In genomic region chr2:39504790-39505335, GRCh38 we compare ENCODE assay signal across 11 cellular contexts.
DNase-seq lines count a peak whose midpoint lies in the region; ATAC-seq and TF ChIP-seq lines count a peak whose summit lies in the region.
"Had no signal": no experiment of that assay in that cellular context is flagged by ENCODE, and none has a peak within 500 bp of the region (broad histone marks: within the 10 kb centered on the region; RNA-seq: fewer than 3 reads in every experiment).

No MANE protein-coding gene starts in this region.

- H3K4me3 Mint-ChIP-seq in neural progenitor cell = no peak overlapping the region
- H3K4me3 Mint-ChIP-seq: activated naive CD8-positive, alpha-beta T cell had no signal

- H3K36me3 Mint-ChIP-seq in neural progenitor cell = no peaks in the 10 kb centered on the region
- H3K36me3 Mint-ChIP-seq: activated naive CD8-positive, alpha-beta T cell had no signal

- H3K4me1 ChIP-seq in Karpas-422 (ENCODE audit: low read length) (peaks cover 19% of the 10 kb centered on the region), duodenal mucosa (ENCODE audit: control insufficient read depth in 1 of 2, insufficient read depth in 2 of 2, low read length in 2 of 2) (peaks cover 35 to 36% of the 10 kb centered on the region in 2 donors), right lobe of liver (peaks cover 0 to 28% (median 10%) of the 10 kb centered on the region in 4 donors), tibial nerve (peaks cover 0 to 29% (median 20%) of the 10 kb centered on the region in 4 donors), neural progenitor cell (peaks cover 6% of the 10 kb centered on the region)

- WGBS in right lobe of liver (ENCODE audit: insufficient coverage, low coverage, low lambda C conversion rate, missing lambda C conversion rate) = 17% methylated on average over 5 of the region's 5 CpGs
- 22 to 27% methylated on average over 5 of the region's 5 CpGs for WGBS in tibial nerve, 2 donors

- peak in 1 of 2 donors; percentile 25 for TF ChIP-seq EP300 in tibial nerve (IDR thresholded peaks at IDR 0.05)

- ATAC-seq in right lobe of liver = peak; percentile 62 to 77 (median 66)
- ATAC-seq in GM18873 (IDR thresholded peaks at IDR 0.05; ENCODE audit: low FRiP score, unreplicated experiment) = no peak
- ATAC-seq in GM21360 (IDR thresholded peaks at IDR 0.05; ENCODE audit: unreplicated experiment) = no peak

- H3K27ac ChIP-seq in Karpas-422 (ENCODE audit: low read length) (no peak overlapping the region), duodenal mucosa (ENCODE audit: low read depth, low read length) (peak overlapping the region; percentile 71), right lobe of liver (peak overlapping the region; percentile 79 to 92 (median 86)), tibial nerve (peak overlapping the region in 3 of 4 donors; percentile 57 to 88 (median 77)), neural progenitor cell (no peak overlapping the region)

- H3K4me2 ChIP-seq in Karpas-422 (ENCODE audit: low read depth, low read length, poor library complexity, severe bottlenecking) (peak overlapping the region; percentile 34), neural progenitor cell (no peak overlapping the region)

- no peaks in the 10 kb centered on the region for H3K9me3 Mint-ChIP-seq in neural progenitor cell

- H3K4me3 ChIP-seq in Karpas-422 (ENCODE audit: low read length) = no peak overlapping the region; the same call in 1 of the 2 replicates
- H3K4me3 ChIP-seq in duodenal mucosa (ENCODE audit: low read depth in 1 of 2, low read length in 2 of 2) = peak overlapping the region in 1 of 2 donors; percentile 8
- H3K4me3 ChIP-seq in right lobe of liver = peak overlapping the region in 2 of 3 donors; percentile 4 to 6
- no peak overlapping the region for H3K4me3 ChIP-seq in tibial nerve
- H3K4me3 ChIP-seq in neural progenitor cell = no peak overlapping the region

- H3K79me2 ChIP-seq in Karpas-422 (ENCODE audit: low read length) (no peaks in the 10 kb centered on the region), neural progenitor cell (ENCODE audit: low read depth) (no peaks in the 10 kb centered on the region)

- 0 out of 2 replicates have a peak, but pooled peaks cover 2% of the 10 kb centered on the region for H3K27me3 ChIP-seq in Karpas-422 (ENCODE audit: low read length)
- H3K27me3 ChIP-seq in duodenal mucosa (ENCODE audit: control insufficient read depth in 1 of 2, insufficient read depth in 2 of 2, low read length in 2 of 2) = no peaks in the 10 kb centered on the region
- H3K27me3 ChIP-seq in right lobe of liver = no peaks in the 10 kb centered on the region
- no peaks in the 10 kb centered on the region for H3K27me3 ChIP-seq in tibial nerve
- H3K27me3 ChIP-seq in neural progenitor cell = no peaks in the 10 kb centered on the region

- H3K4me1 Mint-ChIP-seq in neural progenitor cell = no peaks in the 10 kb centered on the region

- no peaks in the 10 kb centered on the region for H3F3A ChIP-seq in neural progenitor cell (ENCODE audit: low read depth)

- H3K9me2 ChIP-seq in Karpas-422 (replicated peaks; ENCODE audit: insufficient read depth, low read length) = no peaks in the 10 kb centered on the region

- no peaks in the 10 kb centered on the region for H4K20me1 ChIP-seq in Karpas-422 (ENCODE audit: insufficient read depth, low read depth, low read length)
- no peaks in the 10 kb centered on the region for H4K20me1 ChIP-seq in neural progenitor cell (ENCODE audit: low read depth)

- H3K27ac Mint-ChIP-seq in neural progenitor cell = no peak overlapping the region
- H3K27ac Mint-ChIP-seq: activated naive CD8-positive, alpha-beta T cell had no signal

- TF ChIP-seq POLR2A in right lobe of liver (IDR thresholded peaks at IDR 0.05) (peak; percentile 7), tibial nerve (IDR thresholded peaks at IDR 0.05) (no peak)

- no peak for TF ChIP-seq CTCF in right lobe of liver (IDR thresholded peaks at IDR 0.05)
- TF ChIP-seq CTCF in tibial nerve (IDR thresholded peaks at IDR 0.05) = no peak
- TF ChIP-seq CTCF in neural progenitor cell (IDR thresholded peaks at IDR 0.05) = no peak

- no peak overlapping the region for H2AFZ ChIP-seq in Karpas-422 (ENCODE audit: low read length)
- no peak overlapping the region for H2AFZ ChIP-seq in neural progenitor cell (replicated peaks)

- H3K9ac ChIP-seq in Karpas-422 (ENCODE audit: low read length) (no peak overlapping the region), duodenal mucosa (ENCODE audit: low read depth in 1 of 2, low read length in 2 of 2) (no peak overlapping the region), neural progenitor cell (no peak overlapping the region)

- peaks cover 3% of the 10 kb centered on the region for H3K27me3 Mint-ChIP-seq in neural progenitor cell (ENCODE audit: insufficient read depth, low read depth)

- no peak for DNase-seq in Karpas-422
- DNase-seq in right lobe of liver = peak in 1 of 3 donors; percentile 41
- DNase-seq in tibial nerve (ENCODE audit: low spot score in 2 of 2) = no peak
- no peak for DNase-seq in stimulated activated CD4-positive, alpha-beta T cell treated with anti-CD3 and anti-CD28 coated beads, Interleukin-2, amount 100 ng/mL, for 24 hours
- DNase-seq in neural progenitor cell (ENCODE audit: low spot score) = no peak
- DNase-seq: NCI-H774; stimulated activated CD4-positive, alpha-beta T cell treated with anti-CD3 and anti-CD28 coated beads, Interleukin-12 subunit alpha, Interleukin-12 subunit beta, amount 100 ng/mL, for 4 hours had no signal

- intact Hi-C loops in right lobe of liver (cut with DNase I) = no loop called here

- no peaks in the 10 kb centered on the region for H3K36me3 ChIP-seq in Karpas-422 (ENCODE audit: insufficient read depth, low read length)
- no peaks in the 10 kb centered on the region for H3K36me3 ChIP-seq in duodenal mucosa (ENCODE audit: control insufficient read depth in 1 of 2, insufficient read depth in 2 of 2, low read length in 2 of 2)
- no peaks in the 10 kb centered on the region for H3K36me3 ChIP-seq in right lobe of liver
- H3K36me3 ChIP-seq in tibial nerve = no peaks in the 10 kb centered on the region
- H3K36me3 ChIP-seq in neural progenitor cell = no peaks in the 10 kb centered on the region

- H3K9me3 ChIP-seq in Karpas-422 (ENCODE audit: low read length) = no peaks in the 10 kb centered on the region
- no peaks in the 10 kb centered on the region for H3K9me3 ChIP-seq in duodenal mucosa (ENCODE audit: control insufficient read depth in 1 of 2, low read length in 2 of 2)
- no peaks in the 10 kb centered on the region for H3K9me3 ChIP-seq in right lobe of liver
- H3K9me3 ChIP-seq in tibial nerve = no peaks in the 10 kb centered on the region
- H3K9me3 ChIP-seq in neural progenitor cell (ENCODE audit: low read depth) = no peaks in the 10 kb centered on the region

Comparison
In these comparisons a context has a peak if more than half of its experiments do, and no peak if none do; other contexts are left out.
1. H3K27ac ChIP-seq: peak in duodenal mucosa (single experiment), right lobe of liver (3 of 3) and tibial nerve (3 of 4); none in Karpas-422 (single experiment) and neural progenitor cell (single experiment).
2. H3K4me3 ChIP-seq: peak in right lobe of liver (2 of 3); none in Karpas-422 (single experiment), tibial nerve (0 of 4) and neural progenitor cell (single experiment).
3. ATAC-seq: peak in right lobe of liver (4 of 4); none in GM18873 (single experiment) and GM21360 (single experiment).